ENCODE assay signal across 1 cellular context in the genomic region with DNA sequence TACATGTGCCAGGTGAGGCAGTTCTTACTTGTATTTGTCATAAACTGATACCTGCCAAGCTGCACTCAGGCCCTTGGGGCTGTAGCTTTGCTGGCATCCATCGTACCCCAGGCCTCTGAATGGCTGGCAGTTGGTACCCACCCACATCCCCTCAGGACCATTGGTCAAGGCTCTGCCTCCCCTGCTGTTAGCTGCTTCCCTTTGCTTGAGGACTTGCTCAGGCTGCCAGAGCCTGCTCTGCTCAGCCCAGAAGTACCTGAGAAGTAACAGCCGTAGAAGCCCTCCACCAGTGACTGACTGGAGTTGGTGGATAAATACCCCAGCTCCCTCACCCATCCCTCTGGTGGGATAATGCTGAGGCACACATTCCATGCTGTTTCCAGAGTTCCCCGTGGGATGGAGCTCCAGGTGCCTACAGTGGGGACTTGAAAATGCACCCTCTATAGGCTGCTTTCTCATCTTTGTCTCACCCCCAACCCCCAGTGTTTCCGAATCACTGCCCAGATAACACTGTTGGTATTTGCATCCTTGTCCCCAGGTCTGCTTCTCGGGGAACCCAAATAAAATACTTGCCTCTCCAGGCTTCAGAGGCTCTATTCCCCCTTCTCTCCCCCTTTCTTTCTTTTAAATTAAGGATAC.
TF ChIP-seq lines count a peak whose summit lies in the region.

No MANE protein-coding gene starts in this region.

TF ChIP-seq in SK-N-SH treated with all-trans-retinoic acid at 6 μM for 48 hours, 23 proteins besides CTCF, POLR2A, EP300 and RAD21 (continued from another document):
- TF ChIP-seq, protein P1, sequence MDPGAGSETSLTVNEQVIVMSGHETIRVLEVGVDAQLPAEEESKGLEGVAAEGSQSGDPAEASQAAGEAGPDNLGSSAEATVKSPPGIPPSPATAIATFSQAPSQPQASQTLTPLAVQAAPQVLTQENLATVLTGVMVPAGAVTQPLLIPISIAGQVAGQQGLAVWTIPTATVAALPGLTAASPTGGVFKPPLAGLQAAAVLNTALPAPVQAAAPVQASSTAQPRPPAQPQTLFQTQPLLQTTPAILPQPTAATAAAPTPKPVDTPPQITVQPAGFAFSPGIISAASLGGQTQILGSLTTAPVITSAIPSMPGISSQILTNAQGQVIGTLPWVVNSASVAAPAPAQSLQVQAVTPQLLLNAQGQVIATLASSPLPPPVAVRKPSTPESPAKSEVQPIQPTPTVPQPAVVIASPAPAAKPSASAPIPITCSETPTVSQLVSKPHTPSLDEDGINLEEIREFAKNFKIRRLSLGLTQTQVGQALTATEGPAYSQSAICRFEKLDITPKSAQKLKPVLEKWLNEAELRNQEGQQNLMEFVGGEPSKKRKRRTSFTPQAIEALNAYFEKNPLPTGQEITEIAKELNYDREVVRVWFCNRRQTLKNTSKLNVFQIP (CRISPR knock-in tag; IDR thresholded peaks at IDR 0.05; ENCODE audit: borderline replicate concordance, low read depth) = no peak
- TF ChIP-seq TSHZ2 (CRISPR knock-in tag; IDR thresholded peaks at IDR 0.05) = no peak
